Comparison of ENCODE assay signal across 14 cellular contexts in genomic region chr4:7151668-7152227, GRCh38. TPM values are rescaled to one million over a fixed set of nuclear protein-coding genes. Genes with fewer than 3 reads are reported as not detected.
DNase-seq lines count a peak whose midpoint lies in the region; ATAC-seq, FAIRE-seq and TF ChIP-seq lines count a peak whose summit lies in the region.
"Had no signal": no experiment of that assay in that cellular context is flagged by ENCODE, and none has a peak within 500 bp of the region (broad histone marks: within the 10 kb centered on the region; RNA-seq: fewer than 3 reads in every experiment).

No MANE protein-coding gene starts in this region.

- H3K9ac ChIP-seq in MM.1S (ENCODE audit: low read length) (no peak overlapping the region), K562 (ENCODE audit: insufficient read depth in 1 of 2, low read depth in 2 of 2, low read length in 2 of 2) (no peak overlapping the region)

- POLR2A ChIA-PET in K562 (lab: Yijun Ruan, JAX) = interaction anchor here (0.6 kb wide), 1 partner anchor 1036 kb away, joined by 3 read pairs; no protein-coding TSS in a partner anchor

- no peak overlapping the region for H2AFZ ChIP-seq in MM.1S (ENCODE audit: low read length)
- no peak overlapping the region for H2AFZ ChIP-seq in K562 (ENCODE audit: low read depth, low read length)

- ATAC-seq in K562 = peak; percentile 60
- ATAC-seq: esophagus mucosa had no signal

- DNase-seq in MM.1S (no peak), K562 (ENCODE audit: extremely low read depth in 1 of 4, low spot score in 3 of 4) (peak in 2 of 4 experiments; percentile 30 to 37), neural crest cell (ENCODE audit: low read depth, low spot score) (no peak), HUDEP-2 (lab: John Stamatoyannopoulos, UW; ENCODE audit: unreplicated experiment in 76 of 76) (no peak), NCI-H1694 (lab: John Stamatoyannopoulos, UW) (no peak), AML-193 (lab: John Stamatoyannopoulos, UW) (no peak)
- DNase-seq: NCI-H1436 treated with DMSO at 0.1 percent for 48 hours, NCI-H69 had no signal

- in situ Hi-C loops in K562 (cut with MboI) = no loop called here

- no peaks in the 10 kb centered on the region for H3K4me1 ChIP-seq in MM.1S (ENCODE audit: low read length)
- H3K4me1 ChIP-seq in K562 (replicated peaks in 1 of 2; ENCODE audit: control insufficient read depth in 2 of 2, insufficient read depth in 2 of 2, low read length in 2 of 2) = peaks cover 11 to 15% of the 10 kb centered on the region in 2 experiments; a peak in 3 of 5 replicates

- H3K9me3 Mint-ChIP-seq in neural crest cell = no peaks in the 10 kb centered on the region
- H3K9me3 Mint-ChIP-seq: activated naive CD4-positive, alpha-beta T cell treated with anti-CD3 and anti-CD28 coated beads, Interleukin-2, amount 50 U/mL, for 24 hours had no signal

- no peak overlapping the region for H3K27ac Mint-ChIP-seq in neural crest cell (ENCODE audit: unreplicated experiment)
- H3K27ac Mint-ChIP-seq: activated naive CD4-positive, alpha-beta T cell treated with anti-CD3 and anti-CD28 coated beads, Interleukin-2, amount 50 U/mL, for 24 hours had no signal

- H3K36me3 Mint-ChIP-seq in neural crest cell (ENCODE audit: low read depth) = no peaks in the 10 kb centered on the region
- H3K36me3 Mint-ChIP-seq: activated naive CD4-positive, alpha-beta T cell treated with anti-CD3 and anti-CD28 coated beads, Interleukin-2, amount 50 U/mL, for 24 hours had no signal

- H3K36me3 ChIP-seq in MM.1S (replicated peaks; ENCODE audit: insufficient read depth, low read length) (no peaks in the 10 kb centered on the region), K562 (ENCODE audit: control insufficient read depth, insufficient read depth, low read length) (no peaks in the 10 kb centered on the region)
- H3K36me3 ChIP-seq: suprapubic skin had no signal

- BruUV-seq in K562 (replicated peaks; lab: Mats Ljungman, UMichigan) = no TSS peak

- no peaks in the 10 kb centered on the region for H3K9me2 ChIP-seq in MM.1S (replicated peaks; ENCODE audit: insufficient read depth, low read length)

- H3K27me3 Mint-ChIP-seq in neural crest cell (ENCODE audit: low read depth) = no peaks in the 10 kb centered on the region

- H3K79me2 ChIP-seq in MM.1S (ENCODE audit: low read length) (no peaks in the 10 kb centered on the region), K562 (ENCODE audit: control insufficient read depth, insufficient read depth, low read length) (no peaks in the 10 kb centered on the region)

- no peak overlapping the region for H3K4me3 Mint-ChIP-seq in neural crest cell
- H3K4me3 Mint-ChIP-seq: activated naive CD4-positive, alpha-beta T cell treated with anti-CD3 and anti-CD28 coated beads, Interleukin-2, amount 50 U/mL, for 24 hours had no signal

- H3K4me2 ChIP-seq in MM.1S (ENCODE audit: low read depth, low read length) = no peak overlapping the region
- H3K4me2 ChIP-seq in K562 (ENCODE audit: insufficient read depth, low read length) = no peak overlapping the region

- TF ChIP-seq POLR2A in K562 (conservative IDR thresholded peaks at IDR 0.05) = no peak

- peak; percentile 22 for TF ChIP-seq CTCF in GM12873 (IDR thresholded peaks at IDR 0.05; ENCODE audit: insufficient read depth, low read depth, low read length, missing control alignments)
- peak; percentile 32 for TF ChIP-seq CTCF in MM.1S (IDR thresholded peaks at IDR 0.05; ENCODE audit: low read length)
- TF ChIP-seq CTCF in K562 (IDR thresholded peaks at IDR 0.05 in 2 of 3, conservative IDR thresholded peaks at IDR 0.05 in 1 of 3; ENCODE audit: insufficient read depth in 2 of 3, low read depth in 1 of 3, low read length in 3 of 3) = peak; percentile 49 to 61 (median 52); a peak in 5 of 6 replicates
- TF ChIP-seq CTCF in neural crest cell (conservative IDR thresholded peaks at IDR 0.05) = peak; percentile 30

- 4% methylated on average over 10 of the region's 13 CpGs for WGBS in K562 (ENCODE audit: insufficient coverage, low coverage, missing lambda C conversion rate)

- CTCF ChIA-PET in K562 (lab: Yijun Ruan, JAX; ENCODE audit: low intra/inter-chr PET ratio) = no interaction called here

- H3F3A ChIP-seq in MM.1S (ENCODE audit: insufficient read depth, low read length) = no peaks in the 10 kb centered on the region

- H3K9me3 ChIP-seq in MM.1S (replicated peaks; ENCODE audit: insufficient read depth, low read length) (no peaks in the 10 kb centered on the region), K562 (replicated peaks; ENCODE audit: control insufficient read depth, insufficient read depth, low read depth, low read length) (no peaks in the 10 kb centered on the region)
- H3K9me3 ChIP-seq: suprapubic skin had no signal

- intact Hi-C loops in K562 (cut with micrococcal nuclease) = no loop called here

- H3K4me1 Mint-ChIP-seq in neural crest cell = peaks cover 12% of the 10 kb centered on the region
- H3K4me1 Mint-ChIP-seq: activated naive CD4-positive, alpha-beta T cell treated with anti-CD3 and anti-CD28 coated beads, Interleukin-2, amount 50 U/mL, for 24 hours had no signal

- TF ChIP-seq EP300 in K562 (IDR thresholded peaks at IDR 0.05; ENCODE audit: low read length) = no peak

- H3K27ac ChIP-seq in MM.1S (ENCODE audit: low read length) (no peak overlapping the region), K562 (ENCODE audit: extremely low read depth, low read depth, low read length) (no peak overlapping the region)
- H3K27ac ChIP-seq: SK-N-MC, suprapubic skin had no signal

- H3K9me1 ChIP-seq in K562 (ENCODE audit: control insufficient read depth, insufficient read depth, low read length) = no peaks in the 10 kb centered on the region

- no peak overlapping the region for H3K4me3 ChIP-seq in MM.1S (ENCODE audit: low read length)
- no peak overlapping the region for H3K4me3 ChIP-seq in K562
- H3K4me3 ChIP-seq: SK-N-MC, suprapubic skin had no signal

- TF ChIP-seq RAD21 in K562 (CRISPR knock-in tag; conservative IDR thresholded peaks at IDR 0.05 in 1 of 2, IDR thresholded peaks at IDR 0.05 in 1 of 2) = peak in 1 of 2 experiments; percentile 59; a peak in 3 of 4 replicates

- H4K20me1 ChIP-seq in MM.1S (ENCODE audit: insufficient read depth, low read length) (no peaks in the 10 kb centered on the region), K562 (replicated peaks; ENCODE audit: control insufficient read depth, insufficient read depth, low read length) (peaks cover 4% of the 10 kb centered on the region; the same call in 1 of the 2 replicates)

- peaks cover 99% of the 10 kb centered on the region for H3K27me3 ChIP-seq in MM.1S (replicated peaks; ENCODE audit: insufficient read depth, low read length)
- peaks cover 53 to 80% of the 10 kb centered on the region in 2 experiments for H3K27me3 ChIP-seq in K562 (ENCODE audit: control insufficient read depth in 2 of 2, insufficient read depth in 2 of 2, low read length in 2 of 2)

- peak; percentile 84 for FAIRE-seq in K562 (lab: Jason Lieb, UNC)

TF ChIP-seq in K562, 482 proteins besides CTCF, POLR2A, EP300 and RAD21 (continues in another document):
- no peak for TF ChIP-seq ASH1L (IDR thresholded peaks at IDR 0.05; ENCODE audit: borderline replicate concordance, low read depth, partially characterized antibody)
- TF ChIP-seq MEIS2 (IDR thresholded peaks at IDR 0.05; ENCODE audit: partially characterized antibody) = peak; percentile 79
- peak; percentile 42 for TF ChIP-seq PKNOX1 (IDR thresholded peaks at IDR 0.05)

RNA-seq across cellular contexts. Expression of gene SORCS2, which starts 40.6 kb away (rescaled TPM):
- total RNA-seq in K562 (2011; cell fraction: chromatin; rRNA removed; ENCODE audit: low replicate concordance) = not detected in 2 replicates
- total RNA-seq in K562 (2011; cell fraction: nucleolus; rRNA removed) = not detected in 2 replicates
- total RNA-seq in K562 (2011; cell fraction: nucleoplasm; rRNA removed) = not detected in 2 replicates
- total RNA-seq in K562 (2014; rRNA removed) = not detected in 2 replicates
- total RNA-seq in K562 (2014; rRNA removed; fragmentation: Illumina TruSeq; extraction: Trizol) = not detected in 2 replicates
- total RNA-seq in K562 (2015; rRNA removed; fragmentation: Illumina TruSeq; extraction: Trizol) = not detected in 2 replicates
- total RNA-seq in K562 (2021) = 0.04 TPM in 1 of 2 replicates, not detected in the other
- polyA plus RNA-seq in K562 (2011; rRNA removed) = not detected in 2 replicates
- polyA plus RNA-seq in K562 (2011; cell fraction: cytosol; rRNA removed) = 0.03 TPM in 1 of 2 replicates, not detected in the other
- 0.18 TPM in 1 of 2 replicates, not detected in the other for polyA plus RNA-seq in K562 (2011; cell fraction: nucleus; rRNA removed)
- 0.11 TPM in 1 of 2 replicates, not detected in the other for polyA plus RNA-seq in K562 (2012)
- polyA plus RNA-seq in K562 (2014; fragmentation: Illumina TruSeq; extraction: Trizol) = not detected in 2 replicates
- not detected for polyA plus RNA-seq in K562 (2014; fragmentation: Nextera tagmentation; extraction: Ambion mirVana)
- not detected in 2 replicates for polyA plus RNA-seq in K562 (2014; rRNA removed)
- not detected in 2 replicates for polyA minus RNA-seq in K562 (2011; rRNA and poly(A)+ RNA removed)
- not detected in 2 replicates for polyA minus RNA-seq in K562 (2011; cell fraction: cytosol; rRNA and poly(A)+ RNA removed)
- not detected in 2 replicates for polyA minus RNA-seq in K562 (2011; cell fraction: nucleus; rRNA and poly(A)+ RNA removed)
- total RNA-seq in neural crest cell = 1.1 and 1.2 TPM in 2 replicates
- total RNA-seq: HT-29 had no signal
